8 cellular contexts compared by ENCODE assay signal in the genomic region with DNA sequence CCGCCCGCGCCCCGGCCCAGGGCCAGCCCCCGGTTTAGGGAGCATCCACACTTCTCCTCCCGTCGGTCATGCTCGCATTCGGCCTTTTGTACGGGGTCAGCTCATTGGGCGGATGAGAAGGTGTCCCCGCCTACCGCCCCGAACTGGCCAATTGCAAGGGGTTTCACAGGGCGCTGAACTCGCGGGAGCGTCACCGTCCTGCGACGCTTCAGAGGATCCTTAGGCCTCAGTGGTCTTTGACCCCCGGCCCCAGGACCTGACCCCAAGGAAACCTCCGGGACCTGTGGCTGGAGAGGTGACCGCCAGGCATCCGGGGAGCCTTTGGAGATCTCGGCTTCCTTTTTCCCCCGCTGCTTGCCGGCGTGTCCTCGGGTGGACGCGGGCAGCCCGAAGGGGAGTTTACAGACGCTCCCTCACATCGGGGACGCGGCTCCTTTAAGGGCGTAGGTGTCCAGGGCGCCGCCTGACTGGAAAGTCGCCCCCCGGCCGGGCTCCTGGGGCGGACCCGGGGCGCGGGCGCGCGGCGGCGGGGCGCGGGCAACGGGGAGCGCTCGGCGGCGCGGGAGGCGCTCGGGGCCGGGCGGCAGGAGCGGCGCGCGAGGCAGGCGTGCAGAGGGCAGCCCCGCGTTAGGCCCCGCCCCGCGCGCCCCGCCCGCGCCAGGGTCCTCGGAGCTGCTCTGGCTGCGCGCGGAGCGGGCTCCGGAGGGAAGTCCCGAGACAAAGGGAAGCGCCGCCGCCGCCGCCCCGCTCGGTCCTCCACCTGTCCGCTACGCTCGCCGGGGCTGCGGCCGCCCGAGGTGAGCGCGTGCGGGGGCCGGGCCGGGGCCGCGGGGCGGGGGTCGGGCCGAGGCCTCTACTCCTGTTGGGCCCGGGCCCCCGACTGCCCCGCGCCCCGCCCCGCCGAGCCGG. TPM values are rescaled to one million over a fixed set of nuclear protein-coding genes. Genes with fewer than 3 reads are reported as not detected.
A peak's percentile ranks its signal among the peaks of the same experiment; 100 is the strongest.
DNase-seq lines count a peak whose midpoint lies in the region; ATAC-seq, FAIRE-seq and TF ChIP-seq lines count a peak whose summit lies in the region.

TSS of gene UBE2I (plus strand) at position 660 of the 909 bp plus-strand sequence. CDS start 4,395 bp downstream, outside the sequence.

- DNase-seq in AG20443 (ENCODE audit: low spot score) (peak; percentile 97), NCI-H510A (lab: John Stamatoyannopoulos, UW) (peak; percentile 85), cerebellar nuclear complex (lab: John Stamatoyannopoulos, UW) (peak; percentile 84 to 91), keratinocyte (ENCODE audit: low read depth, low spot score) (peak; percentile 84)
- peak; percentile 97 for DNase-seq in activated CD4-positive, alpha-beta T cell treated with anti-CD3 and anti-CD28 coated beads for 1 hour
- peak; percentile 94 to 99 (median 97) for DNase-seq in stimulated activated CD4-positive, alpha-beta T cell treated with anti-CD3 and anti-CD28 coated beads, Interleukin-12 subunit alpha, Interleukin-12 subunit beta, amount 100 ng/mL, for 48 hours (ENCODE audit: low read depth in 2 of 3, low spot score in 1 of 3)

- no peaks in the 10 kb centered on the region for H3K9me3 ChIP-seq in keratinocyte (ENCODE audit: control insufficient read depth, low read depth, low read length)

- peak within 1 kb of the TSS; percentile 85 for H3K4me2 ChIP-seq in keratinocyte (ENCODE audit: control insufficient read depth, extremely low read depth, insufficient read depth, low read depth, low read length)

- H3K9ac ChIP-seq in keratinocyte (ENCODE audit: control insufficient read depth, extremely low read depth, insufficient read depth, low read length) = peak within 1 kb of the TSS; percentile 100

- peak; percentile 58 for ATAC-seq in HG03378 (IDR thresholded peaks at IDR 0.05; ENCODE audit: unreplicated experiment)

- peaks cover 34% of the 10 kb centered on the region for H4K20me1 ChIP-seq in keratinocyte (ENCODE audit: control insufficient read depth, extremely low read depth, insufficient read depth, low read length)

- TF ChIP-seq CTCF in keratinocyte (optimal IDR thresholded peaks at IDR 0.05 in 1 of 3, IDR thresholded peaks at IDR 0.05 in 1 of 3, conservative IDR thresholded peaks at IDR 0.05 in 1 of 3; ENCODE audit: extremely low read depth in 1 of 3, insufficient read depth in 2 of 3, low read length in 3 of 3) = no peak

- peak; percentile 58 for FAIRE-seq in keratinocyte (lab: Jason Lieb, UNC)

- peaks cover 45% of the 10 kb centered on the region for H3K79me2 ChIP-seq in keratinocyte (ENCODE audit: control insufficient read depth, insufficient read depth, low read length)

- H3K27me3 ChIP-seq in keratinocyte (ENCODE audit: control insufficient read depth, extremely low read depth, insufficient read depth, low read length) = no peaks in the 10 kb centered on the region

- no peaks in the 10 kb centered on the region for H3K9me1 ChIP-seq in keratinocyte (ENCODE audit: control insufficient read depth, extremely low read depth, insufficient read depth, low read length)

- peak within 1 kb of the TSS; percentile 98 for H2AFZ ChIP-seq in keratinocyte (ENCODE audit: control insufficient read depth, low read length)

- peaks cover 16% of the 10 kb centered on the region for H3K4me1 ChIP-seq in keratinocyte (ENCODE audit: control insufficient read depth, extremely low read depth, insufficient read depth, low read length)

- H3K27ac ChIP-seq in keratinocyte (ENCODE audit: control insufficient read depth, insufficient read depth, low read length) = peak within 1 kb of the TSS; percentile 99

- H3K4me3 ChIP-seq in keratinocyte (ENCODE audit: control insufficient read depth in 2 of 3, extremely low read depth in 1 of 3, insufficient read depth in 2 of 3, low read depth in 1 of 3, low read length in 3 of 3) = peak within 1 kb of the TSS; percentile 79 to 90 (median 89)

- peak; percentile 85 for TF ChIP-seq POLR2A in GM19099 (IDR thresholded peaks at IDR 0.05; ENCODE audit: extremely low read depth, insufficient read length, low read depth)

- dilution Hi-C loops in keratinocyte (cut with MboI; ENCODE audit: extremely low pct_ligation_motif_present, low sequenced_read_pairs) = no loop called here

- H3K36me3 ChIP-seq in keratinocyte (ENCODE audit: control insufficient read depth in 2 of 2, extremely low read depth in 1 of 2, insufficient read depth in 2 of 2, low read length in 2 of 2) = peaks cover 4 to 16% of the 10 kb centered on the region in 2 experiments

RNA-seq across cellular contexts. Expression of gene UBE2I, which starts in this region (rescaled TPM):
- polyA plus RNA-seq in keratinocyte = 72.8 to 157 TPM (median 139 TPM) in 3 replicates
- polyA plus RNA-seq in keratinocyte (2011; ENCODE audit: low read depth) = 332 TPM
- polyA plus RNA-seq in keratinocyte (2011; cell fraction: cytosol; rRNA removed) = 136 and 183 TPM in 2 replicates
- polyA plus RNA-seq in keratinocyte (2011; cell fraction: nucleus; rRNA removed) = 107 and 113 TPM in 2 replicates
- polyA plus RNA-seq in keratinocyte (2012; ENCODE audit: low replicate concordance) = 109 and 116 TPM in 2 replicates
- polyA minus RNA-seq in keratinocyte = 37.7 to 67.5 TPM (median 54.1 TPM) in 3 replicates
- polyA minus RNA-seq in keratinocyte (2011; cell fraction: cytosol; rRNA and poly(A)+ RNA removed) = 50.6 TPM
- 25.5 and 46.0 TPM in 2 replicates for polyA minus RNA-seq in keratinocyte (2011; cell fraction: nucleus; rRNA and poly(A)+ RNA removed)

Comparison
In these comparisons a context has a peak if more than half of its experiments do, and no peak if none do; other contexts are left out.
1. Peak in every context shown above with its lines: DNase-seq, ATAC-seq, H3K4me3 ChIP-seq and H3K27ac ChIP-seq.